Comparison of ENCODE assay signal across 36 cellular contexts in the genomic region with DNA sequence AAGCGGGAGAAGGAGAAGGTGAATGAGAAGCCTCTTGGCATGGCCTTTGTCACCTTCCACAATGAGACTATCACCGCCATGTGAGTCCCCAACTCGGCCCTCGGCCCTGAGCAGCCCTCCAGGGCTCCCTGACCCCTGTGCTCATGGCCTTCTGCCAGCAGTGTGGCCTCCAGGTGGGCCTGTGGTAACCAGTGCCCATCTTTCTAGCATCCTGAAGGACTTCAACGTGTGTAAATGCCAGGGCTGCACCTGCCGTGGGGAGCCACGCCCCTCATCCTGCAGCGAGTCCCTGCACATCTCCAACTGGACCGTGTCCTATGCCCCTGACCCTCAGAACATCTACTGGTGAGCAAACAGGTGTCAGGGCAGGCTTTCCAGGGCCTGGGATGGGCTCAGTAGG. TPM values are rescaled to one million over a fixed set of nuclear protein-coding genes. Genes with fewer than 3 reads are reported as not detected.
"Had no signal": no experiment of that assay in that cellular context is flagged by ENCODE, and none has a peak within 500 bp of the region (broad histone marks: within the 10 kb centered on the region; RNA-seq: fewer than 3 reads in every experiment).

No MANE protein-coding gene starts in this region.

- H3K27me3 ChIP-seq: ascending aorta, cardiac muscle cell had no signal

- H3K27ac ChIP-seq: ascending aorta, cardiac muscle cell, VCaP had no signal

- DNase-seq: activated B cell treated with CpG ODN at 0.5 μM for 24 hours; activated CD4-positive, alpha-beta memory T cell treated with anti-CD3 and anti-CD28 coated beads, Interleukin-2, amount 10 ng/mL, durations not matched to agents 7 days and 5 days; activated CD4-positive, alpha-beta T cell treated with anti-CD3 and anti-CD28 coated beads for 48 hours; activated CD4-positive, alpha-beta T cell treated with anti-CD3 and anti-CD28 coated beads, Interleukin-2, amount 10 ng/mL, durations not matched to agents 7 days and 5 days; activated CD4-positive, alpha-beta T cell treated with anti-CD3 and anti-CD28 coated beads, Interleukin-2, amount 50 U/mL, for 48 hours; activated CD4-positive, CD25-positive, alpha-beta regulatory T cell treated with anti-CD3 and anti-CD28 coated beads, Interleukin-2, amount 50 U/mL, for 72 hours; activated CD8-positive, alpha-beta memory T cell treated with anti-CD3 and anti-CD28 coated beads for 24 hours; activated CD8-positive, alpha-beta memory T cell treated with anti-CD3 and anti-CD28 coated beads, Interleukin-2, amount 10 ng/mL, durations not matched to agents 7 days and 5 days; activated CD8-positive, alpha-beta memory T cell treated with anti-CD3 and anti-CD28 coated beads, Interleukin-2, amount 50 U/mL, for 48 hours; activated CD8-positive, alpha-beta T cell treated with anti-CD3 and anti-CD28 coated beads, Interleukin-2, amount 10 ng/mL, durations not matched to agents 7 days and 5 days; activated effector memory CD4-positive, alpha-beta T cell treated with Interleukin-2 at 50 U/mL for 16 hours; activated gamma-delta T cell; activated naive CD4-positive, alpha-beta T cell treated with anti-CD3 and anti-CD28 coated beads, Interleukin-2, amount 10 ng/mL, durations not matched to agents 7 days and 5 days; activated naive CD4-positive, alpha-beta T cell treated with Interleukin-2 at 50 U/mL for 16 hours; activated naive CD8-positive, alpha-beta T cell treated with anti-CD3 and anti-CD28 coated beads, Interleukin-2, amount 10 ng/mL, durations not matched to agents 7 days and 5 days; activated naive CD8-positive, alpha-beta T cell treated with anti-CD3 and anti-CD28 coated beads, Interleukin-2, amount 50 U/mL, for 24 hours; activated T-cell treated with anti-CD3 and anti-CD28 coated beads, Interleukin-2, amount 50 U/mL, for 24 hours; activated T-cell treated with anti-CD3 and anti-CD28 coated beads, Interleukin-2, amount 50 U/mL, for 48 hours; amygdala; anterior cingulate cortex; caudate nucleus; T-helper 1 cell; T-helper 2 cell; T-helper 9 cell had no signal

- H3K4me1 Mint-ChIP-seq: brain had no signal

- H3K4me3 Mint-ChIP-seq: activated B cell treated with CpG ODN at 0.5 μM for 24 hours; activated CD4-positive, alpha-beta memory T cell treated with anti-CD3 and anti-CD28 coated beads, Interleukin-2, amount 10 ng/mL, durations not matched to agents 7 days and 5 days; activated CD4-positive, alpha-beta T cell treated with anti-CD3 and anti-CD28 coated beads, Interleukin-2, amount 10 ng/mL, durations not matched to agents 7 days and 5 days; activated CD8-positive, alpha-beta memory T cell treated with anti-CD3 and anti-CD28 coated beads, Interleukin-2, amount 10 ng/mL, durations not matched to agents 7 days and 5 days; activated CD8-positive, alpha-beta T cell treated with anti-CD3 and anti-CD28 coated beads, Interleukin-2, amount 10 ng/mL, durations not matched to agents 7 days and 5 days; activated naive CD4-positive, alpha-beta T cell treated with anti-CD3 and anti-CD28 coated beads, Interleukin-2, amount 10 ng/mL, durations not matched to agents 7 days and 5 days; activated naive CD4-positive, alpha-beta T cell treated with anti-CD3 and anti-CD28 coated beads, Interleukin-2, amount 50 U/mL, for 24 hours; activated naive CD8-positive, alpha-beta T cell; activated naive CD8-positive, alpha-beta T cell treated with anti-CD3 and anti-CD28 coated beads, Interleukin-2, amount 10 ng/mL, durations not matched to agents 7 days and 5 days; activated naive CD8-positive, alpha-beta T cell treated with anti-CD3 and anti-CD28 coated beads, Interleukin-2, amount 50 U/mL, for 24 hours; activated T-cell treated with anti-CD3 and anti-CD28 coated beads, Interleukin-2, amount 50 U/mL, for 24 hours; brain; T-helper 1 cell treated with Interleukin-12 subunit alpha and Interleukin-12 subunit beta and Interleukin-4 antibody, amounts not matched to agents 30 μg/mL and 1 μg/mL, for 36 hours; T-helper 2 cell treated with Interferon-gamma antibody and Interleukin-4, amounts not matched to agents 5 μg/mL and 100 μg/mL, for 36 hours had no signal

- H3K4me3 ChIP-seq: ascending aorta, cardiac muscle cell had no signal

- H3K9me3 ChIP-seq: ascending aorta had no signal

- FAIRE-seq: bronchial epithelial cell, TTC549 had no signal

- H3K27ac Mint-ChIP-seq: activated B cell treated with CpG ODN at 0.5 μM for 24 hours; activated CD4-positive, alpha-beta memory T cell treated with anti-CD3 and anti-CD28 coated beads, Interleukin-2, amount 10 ng/mL, durations not matched to agents 7 days and 5 days; activated CD8-positive, alpha-beta memory T cell treated with anti-CD3 and anti-CD28 coated beads, Interleukin-2, amount 10 ng/mL, durations not matched to agents 7 days and 5 days; activated CD8-positive, alpha-beta T cell treated with anti-CD3 and anti-CD28 coated beads, Interleukin-2, amount 10 ng/mL, durations not matched to agents 7 days and 5 days; activated naive CD4-positive, alpha-beta T cell treated with anti-CD3 and anti-CD28 coated beads, Interleukin-2, amount 10 ng/mL, durations not matched to agents 7 days and 5 days; activated naive CD4-positive, alpha-beta T cell treated with anti-CD3 and anti-CD28 coated beads, Interleukin-2, amount 50 U/mL, for 24 hours; activated naive CD8-positive, alpha-beta T cell; activated naive CD8-positive, alpha-beta T cell treated with anti-CD3 and anti-CD28 coated beads, Interleukin-2, amount 10 ng/mL, durations not matched to agents 7 days and 5 days; activated naive CD8-positive, alpha-beta T cell treated with anti-CD3 and anti-CD28 coated beads, Interleukin-2, amount 50 U/mL, for 24 hours; activated T-cell treated with anti-CD3 and anti-CD28 coated beads, Interleukin-2, amount 50 U/mL, for 24 hours; activated T-helper 2 cell treated with anti-CD3 and anti-CD28 coated beads, Interferon-gamma antibody, Interleukin-2, Interleukin-4, amounts not matched to agents 10 μg/mL and 5 μg/mL and 100 μg/mL, durations not matched to agents 14 hours and 24 hours and 36 hours; brain; T-helper 1 cell treated with Interleukin-12 subunit alpha and Interleukin-12 subunit beta and Interleukin-4 antibody, amounts not matched to agents 30 μg/mL and 1 μg/mL, for 36 hours; T-helper 2 cell treated with Interferon-gamma antibody and Interleukin-4, amounts not matched to agents 5 μg/mL and 100 μg/mL, for 36 hours had no signal

- H3K27me3 Mint-ChIP-seq: activated B cell treated with CpG ODN at 0.5 μM for 24 hours; activated CD4-positive, alpha-beta memory T cell treated with anti-CD3 and anti-CD28 coated beads, Interleukin-2, amount 10 ng/mL, durations not matched to agents 7 days and 5 days; activated CD4-positive, alpha-beta T cell treated with anti-CD3 and anti-CD28 coated beads, Interleukin-2, amount 10 ng/mL, durations not matched to agents 7 days and 5 days; activated CD8-positive, alpha-beta memory T cell treated with anti-CD3 and anti-CD28 coated beads, Interleukin-2, amount 10 ng/mL, durations not matched to agents 7 days and 5 days; activated naive CD4-positive, alpha-beta T cell treated with anti-CD3 and anti-CD28 coated beads, Interleukin-2, amount 10 ng/mL, durations not matched to agents 7 days and 5 days; activated naive CD4-positive, alpha-beta T cell treated with anti-CD3 and anti-CD28 coated beads, Interleukin-2, amount 50 U/mL, for 24 hours; activated naive CD8-positive, alpha-beta T cell; activated naive CD8-positive, alpha-beta T cell treated with anti-CD3 and anti-CD28 coated beads, Interleukin-2, amount 10 ng/mL, durations not matched to agents 7 days and 5 days; activated naive CD8-positive, alpha-beta T cell treated with anti-CD3 and anti-CD28 coated beads, Interleukin-2, amount 50 U/mL, for 24 hours; activated T-cell treated with anti-CD3 and anti-CD28 coated beads, Interleukin-2, amount 50 U/mL, for 24 hours; brain had no signal

- H3K36me3 Mint-ChIP-seq: activated CD8-positive, alpha-beta memory T cell treated with anti-CD3 and anti-CD28 coated beads, Interleukin-2, amount 10 ng/mL, durations not matched to agents 7 days and 5 days; activated naive CD4-positive, alpha-beta T cell treated with anti-CD3 and anti-CD28 coated beads, Interleukin-2, amount 10 ng/mL, durations not matched to agents 7 days and 5 days had no signal

- ATAC-seq: activated CD8-positive, alpha-beta memory T cell treated with anti-CD3 and anti-CD28 coated beads, Interleukin-2, amount 10 ng/mL, durations not matched to agents 7 days and 5 days; activated CD8-positive, alpha-beta T cell treated with anti-CD3 and anti-CD28 coated beads, Interleukin-2, amount 10 ng/mL, durations not matched to agents 7 days and 5 days; activated naive CD8-positive, alpha-beta T cell treated with anti-CD3 and anti-CD28 coated beads, Interleukin-2, amount 50 U/mL, for 24 hours had no signal

- H3K9me3 Mint-ChIP-seq: activated B cell treated with CpG ODN at 0.5 μM for 24 hours; activated CD4-positive, alpha-beta memory T cell treated with anti-CD3 and anti-CD28 coated beads, Interleukin-2, amount 10 ng/mL, durations not matched to agents 7 days and 5 days; activated CD4-positive, alpha-beta T cell treated with anti-CD3 and anti-CD28 coated beads, Interleukin-2, amount 10 ng/mL, durations not matched to agents 7 days and 5 days; activated naive CD4-positive, alpha-beta T cell treated with anti-CD3 and anti-CD28 coated beads, Interleukin-2, amount 10 ng/mL, durations not matched to agents 7 days and 5 days; activated naive CD4-positive, alpha-beta T cell treated with anti-CD3 and anti-CD28 coated beads, Interleukin-2, amount 50 U/mL, for 24 hours; activated naive CD8-positive, alpha-beta T cell treated with anti-CD3 and anti-CD28 coated beads, Interleukin-2, amount 10 ng/mL, durations not matched to agents 7 days and 5 days; activated naive CD8-positive, alpha-beta T cell treated with anti-CD3 and anti-CD28 coated beads, Interleukin-2, amount 50 U/mL, for 24 hours; activated T-cell treated with anti-CD3 and anti-CD28 coated beads, Interleukin-2, amount 50 U/mL, for 24 hours; activated T-helper 2 cell treated with anti-CD3 and anti-CD28 coated beads, Interferon-gamma antibody, Interleukin-2, Interleukin-4, amounts not matched to agents 10 μg/mL and 5 μg/mL and 100 μg/mL, durations not matched to agents 14 hours and 24 hours and 36 hours; brain; T-helper 1 cell treated with Interleukin-12 subunit alpha and Interleukin-12 subunit beta and Interleukin-4 antibody, amounts not matched to agents 30 μg/mL and 1 μg/mL, for 36 hours; T-helper 2 cell treated with Interferon-gamma antibody and Interleukin-4, amounts not matched to agents 5 μg/mL and 100 μg/mL, for 36 hours had no signal

RNA-seq across cellular contexts. Expression of gene CAPN11, which starts 10.3 kb away (rescaled TPM):
- total RNA-seq: activated B cell treated with CpG ODN at 0.5 μM for 24 hours; activated CD8-positive, alpha-beta memory T cell treated with anti-CD3 and anti-CD28 coated beads, Interleukin-2, amount 10 ng/mL, durations not matched to agents 7 days and 5 days; activated naive CD8-positive, alpha-beta T cell treated with anti-CD3 and anti-CD28 coated beads, Interleukin-2, amount 10 ng/mL, durations not matched to agents 7 days and 5 days; bronchial epithelial cell; cardiac muscle cell; cerebellum had no signal
- polyA plus RNA-seq: cardiac muscle cell had no signal
